Comparison of ENCODE assay signal across 1 cellular context in the genomic region with DNA sequence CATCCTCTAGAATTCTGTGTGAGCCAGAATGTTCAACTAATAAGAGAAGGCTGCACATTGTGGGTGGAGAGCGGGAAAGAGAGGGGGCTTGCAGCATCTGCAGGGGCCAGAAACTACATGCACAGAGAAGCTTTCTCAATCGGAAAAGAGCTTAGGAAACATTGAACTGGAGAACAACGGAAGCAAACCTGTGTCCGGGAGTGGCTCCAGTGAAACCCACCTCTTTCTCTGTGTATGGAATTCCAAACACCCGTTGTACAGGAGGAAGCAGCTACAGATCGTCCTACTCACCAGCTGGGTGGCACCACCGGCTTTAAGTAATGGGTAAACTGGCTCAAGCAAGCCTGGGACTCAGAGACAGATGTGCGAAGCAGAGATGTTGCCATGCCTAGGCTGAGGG.
TF ChIP-seq lines count a peak whose summit lies in the region.

No MANE protein-coding gene starts in this region.

TF ChIP-seq in IMR-90, 13 proteins besides CTCF, POLR2A, EP300 and RAD21:
- TF ChIP-seq NFE2L2 (IDR thresholded peaks at IDR 0.05; ENCODE audit: low read depth, low read length) (no peak), MXI1 (IDR thresholded peaks at IDR 0.05; ENCODE audit: borderline replicate concordance, low read depth, low read length) (no peak), MAZ (IDR thresholded peaks at IDR 0.05; ENCODE audit: borderline replicate concordance, low read depth, low read length) (no peak), SMC3 (IDR thresholded peaks at IDR 0.05; ENCODE audit: low read depth, low read length) (no peak), MAFK (IDR thresholded peaks at IDR 0.05; ENCODE audit: low read depth, low read length) (no peak), CEBPB (IDR thresholded peaks at IDR 0.05; ENCODE audit: low read depth, low read length) (no peak), CHD1 (IDR thresholded peaks at IDR 0.05; ENCODE audit: low read depth, low read length) (no peak), RFX5 (IDR thresholded peaks at IDR 0.05; ENCODE audit: low read depth, low read length) (no peak), BHLHE40 (IDR thresholded peaks at IDR 0.05; ENCODE audit: low read depth, low read length) (no peak), RCOR1 (IDR thresholded peaks at IDR 0.05; ENCODE audit: insufficient replicate concordance, low read length) (no peak), FOS (IDR thresholded peaks at IDR 0.05; ENCODE audit: low read depth, low read length) (no peak)
- TF ChIP-seq, protein P1, sequence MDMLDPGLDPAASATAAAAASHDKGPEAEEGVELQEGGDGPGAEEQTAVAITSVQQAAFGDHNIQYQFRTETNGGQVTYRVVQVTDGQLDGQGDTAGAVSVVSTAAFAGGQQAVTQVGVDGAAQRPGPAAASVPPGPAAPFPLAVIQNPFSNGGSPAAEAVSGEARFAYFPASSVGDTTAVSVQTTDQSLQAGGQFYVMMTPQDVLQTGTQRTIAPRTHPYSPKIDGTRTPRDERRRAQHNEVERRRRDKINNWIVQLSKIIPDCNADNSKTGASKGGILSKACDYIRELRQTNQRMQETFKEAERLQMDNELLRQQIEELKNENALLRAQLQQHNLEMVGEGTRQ (IDR thresholded peaks at IDR 0.05; ENCODE audit: low read depth, low read length) = no peak
- TF ChIP-seq, protein P2, sequence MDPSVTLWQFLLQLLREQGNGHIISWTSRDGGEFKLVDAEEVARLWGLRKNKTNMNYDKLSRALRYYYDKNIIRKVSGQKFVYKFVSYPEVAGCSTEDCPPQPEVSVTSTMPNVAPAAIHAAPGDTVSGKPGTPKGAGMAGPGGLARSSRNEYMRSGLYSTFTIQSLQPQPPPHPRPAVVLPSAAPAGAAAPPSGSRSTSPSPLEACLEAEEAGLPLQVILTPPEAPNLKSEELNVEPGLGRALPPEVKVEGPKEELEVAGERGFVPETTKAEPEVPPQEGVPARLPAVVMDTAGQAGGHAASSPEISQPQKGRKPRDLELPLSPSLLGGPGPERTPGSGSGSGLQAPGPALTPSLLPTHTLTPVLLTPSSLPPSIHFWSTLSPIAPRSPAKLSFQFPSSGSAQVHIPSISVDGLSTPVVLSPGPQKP (IDR thresholded peaks at IDR 0.05; ENCODE audit: borderline replicate concordance, low read depth, low read length) = no peak
